Comparison of ENCODE assay signal across 24 cellular contexts in genomic region chr16:88531931-88532433, GRCh38. TPM values are rescaled to one million over a fixed set of nuclear protein-coding genes. Genes with fewer than 3 reads are reported as not detected.
DNase-seq lines count a peak whose midpoint lies in the region; ATAC-seq, FAIRE-seq and TF ChIP-seq lines count a peak whose summit lies in the region.
"Had no signal": no experiment of that assay in that cellular context is flagged by ENCODE, and none has a peak within 500 bp of the region (broad histone marks: within the 10 kb centered on the region; RNA-seq: fewer than 3 reads in every experiment).

No MANE protein-coding gene starts in this region.

- no peak overlapping the region for H2BK120ac ChIP-seq in H9 (ENCODE audit: low read depth, low read length, poor library complexity, severe bottlenecking)

- no TSS peak for BruUV-seq in HepG2 (replicated peaks; lab: Mats Ljungman, UMichigan)

- no peak overlapping the region for H2BK12ac ChIP-seq in H9 (ENCODE audit: insufficient read length, low read depth, low read length)

- H3K9ac ChIP-seq in H9 (ENCODE audit: extremely low read depth, insufficient read length, low read length) (no peak overlapping the region), HepG2 (ENCODE audit: insufficient read depth, low read depth, low read length) (no peak overlapping the region)
- H3K9ac ChIP-seq: neural progenitor cell had no signal

- no peak for FAIRE-seq in HepG2 (lab: Jason Lieb, UNC)
- FAIRE-seq in urothelium cell line (lab: Jason Lieb, UNC): no peak
- FAIRE-seq: D721Med, frontal cortex, HTR-8/SVneo had no signal

- H3K27me3 ChIP-seq in left ventricle myocardium inferior (ENCODE audit: low read depth) (no peaks in the 10 kb centered on the region), H9 (ENCODE audit: insufficient read depth, low read length) (no peaks in the 10 kb centered on the region), HepG2 (ENCODE audit: control insufficient read depth in 1 of 2, insufficient read depth in 2 of 2, low read length in 2 of 2) (no peaks in the 10 kb centered on the region)
- H3K27me3 ChIP-seq: ascending aorta, neural progenitor cell, transverse colon had no signal

- H3T11ph ChIP-seq in H9 (ENCODE audit: low read length): no peak overlapping the region

- H3K4ac ChIP-seq in H9 (ENCODE audit: low read depth, low read length): no peak overlapping the region

- H2AFZ ChIP-seq in H9 (ENCODE audit: low read length) (no peak overlapping the region), HepG2 (ENCODE audit: low read length) (no peak overlapping the region)
- H2AFZ ChIP-seq: neural progenitor cell had no signal

- no peak overlapping the region for H2BK5ac ChIP-seq in H9 (ENCODE audit: insufficient read length, low read length)

- peak overlapping the region; percentile 14 to 50; a peak in 2 of 5 replicates for H3K4me3 Mint-ChIP-seq in H9
- H3K4me3 Mint-ChIP-seq in stimulated activated naive B cell treated with anti-CD40 and anti-IgM and Interleukin-4, amounts not matched to agents 10 μg/mL and 1 μg/mL and 100 μg/mL, for 72 hours: peak overlapping the region in 1 of 2 donors; percentile 17
- H3K4me3 Mint-ChIP-seq: activated CD4-positive, alpha-beta T cell treated with anti-CD3 and anti-CD28 coated beads, Interleukin-2, amount 10 ng/mL, durations not matched to agents 24 days and 14 days; activated CD8-positive, alpha-beta memory T cell treated with anti-CD3 and anti-CD28 coated beads, Interleukin-2, amount 10 ng/mL, durations not matched to agents 7 days and 5 days; activated naive CD8-positive, alpha-beta T cell; neural progenitor cell had no signal

- H3K27ac ChIP-seq in left ventricle myocardium inferior (replicated peaks) (no peak overlapping the region), H9 (ENCODE audit: insufficient read length, low read depth, low read length) (no peak overlapping the region), HepG2 (ENCODE audit: extremely low read length, insufficient read depth, low read length) (no peak overlapping the region)
- H3K27ac ChIP-seq: ascending aorta, neural progenitor cell, VCaP had no signal

- H3K4me3 ChIP-seq in left ventricle myocardium inferior (no peak overlapping the region), HepG2 (replicated peaks in 1 of 3; ENCODE audit: insufficient read depth in 1 of 3, low read depth in 2 of 3, low read length in 3 of 3) (no peak overlapping the region)
- H3K4me3 ChIP-seq: ascending aorta, neural progenitor cell, transverse colon had no signal

- H3K14ac ChIP-seq in H9 (ENCODE audit: insufficient read depth, low read length): no peak overlapping the region

- no peak overlapping the region for H2BK15ac ChIP-seq in H9 (ENCODE audit: low read depth, low read length)

- no peak overlapping the region for H2AK5ac ChIP-seq in H9 (ENCODE audit: insufficient read length, low read length)

- POLR2A ChIA-PET in HepG2 (lab: Yijun Ruan, JAX): no interaction called here

- TF ChIP-seq POLR2A in HepG2 (IDR thresholded peaks at IDR 0.05; ENCODE audit: insufficient read depth in 1 of 2, low read depth in 2 of 2, low read length in 2 of 2): 0 out of 4 replicates have a peak, but pooled peaks of 1 of the 2 experiments have one; percentile 1

- TF ChIP-seq EP300 in HepG2 (IDR thresholded peaks at IDR 0.05; ENCODE audit: low read depth in 2 of 2, low read length in 2 of 2) (no peak), HepG2 (CRISPR knock-in tag; IDR thresholded peaks at IDR 0.05; ENCODE audit: borderline replicate concordance) (no peak)

- no peak overlapping the region for H3K4me2 ChIP-seq in H9 (ENCODE audit: insufficient read depth, insufficient read length, low read length)
- no peak overlapping the region for H3K4me2 ChIP-seq in HepG2 (ENCODE audit: low read depth, low read length)

- H3K4me1 ChIP-seq in left ventricle myocardium inferior (peaks cover 40% of the 10 kb centered on the region), H9 (ENCODE audit: insufficient read depth, low read length) (no peaks in the 10 kb centered on the region), HepG2 (ENCODE audit: insufficient read depth, low read length) (peaks cover 16% of the 10 kb centered on the region)

- peak; percentile 45 for DNase-seq in Right ventricle myocardium inferior (ENCODE audit: missing footprints)
- no peak for DNase-seq in left ventricle myocardium inferior
- no peak for DNase-seq in H9
- DNase-seq in HepG2 (ENCODE audit: low spot score): no peak
- DNase-seq in stimulated activated naive B cell treated with anti-CD40 and anti-IgM and Interleukin-4, amounts not matched to agents 10 μg/mL and 1 μg/mL and 100 μg/mL, for 72 hours: no peak
- DNase-seq in UCSD-AML1 (lab: John Stamatoyannopoulos, UW; ENCODE audit: unreplicated experiment): no peak
- no peak for DNase-seq in urothelium cell line (ENCODE audit: low spot score)
- DNase-seq: activated CD4-positive, alpha-beta T cell treated with anti-CD3 and anti-CD28 coated beads, Interleukin-2, amount 10 ng/mL, durations not matched to agents 24 days and 14 days; activated CD8-positive, alpha-beta memory T cell treated with anti-CD3 and anti-CD28 coated beads, Interleukin-2, amount 10 ng/mL, durations not matched to agents 7 days and 5 days; KG1; kidney glomerular epithelial cell; MM.1S; NCI-H1417 treated with DMSO at 0.1 percent for 48 hours; NCI-H2081; NCI-H446 treated with DMSO at 0.1 percent for 48 hours; transverse colon had no signal

- H3K4me1 Mint-ChIP-seq in H9: peaks cover 2 to 14% of the 10 kb centered on the region in 2 experiments; a peak in 3 of 4 replicates
- peaks cover 10 to 14% of the 10 kb centered on the region in 2 donors for H3K4me1 Mint-ChIP-seq in stimulated activated naive B cell treated with anti-CD40 and anti-IgM and Interleukin-4, amounts not matched to agents 10 μg/mL and 1 μg/mL and 100 μg/mL, for 72 hours

- no peak overlapping the region for H2BK20ac ChIP-seq in H9 (ENCODE audit: low read depth, low read length, poor library complexity, severe bottlenecking)

- no peak for ATAC-seq in Right ventricle myocardium inferior
- no peak for ATAC-seq in HepG2
- ATAC-seq in stimulated activated naive B cell treated with anti-CD40 and anti-IgM and Interleukin-4, amounts not matched to agents 10 μg/mL and 1 μg/mL and 100 μg/mL, for 72 hours (replicated peaks): no peak
- ATAC-seq in GM21786 (IDR thresholded peaks at IDR 0.05; ENCODE audit: unreplicated experiment): no peak
- ATAC-seq: activated CD8-positive, alpha-beta memory T cell treated with anti-CD3 and anti-CD28 coated beads, Interleukin-2, amount 10 ng/mL, durations not matched to agents 7 days and 5 days had no signal

- H4K5ac ChIP-seq in H9 (ENCODE audit: insufficient read length, low read depth, low read length): no peak overlapping the region

- H3K27me3 Mint-ChIP-seq in H9 (ENCODE audit: low read depth): peaks cover 6% of the 10 kb centered on the region
- H3K27me3 Mint-ChIP-seq in stimulated activated naive B cell treated with anti-CD40 and anti-IgM and Interleukin-4, amounts not matched to agents 10 μg/mL and 1 μg/mL and 100 μg/mL, for 72 hours: no peaks in the 10 kb centered on the region
- H3K27me3 Mint-ChIP-seq: activated CD4-positive, alpha-beta T cell treated with anti-CD3 and anti-CD28 coated beads, Interleukin-2, amount 10 ng/mL, durations not matched to agents 24 days and 14 days; activated CD8-positive, alpha-beta memory T cell treated with anti-CD3 and anti-CD28 coated beads, Interleukin-2, amount 10 ng/mL, durations not matched to agents 7 days and 5 days; activated naive CD8-positive, alpha-beta T cell had no signal

- no peaks in the 10 kb centered on the region for H4K20me1 ChIP-seq in H9 (ENCODE audit: control insufficient read depth, insufficient read depth, insufficient read length)
- no peaks in the 10 kb centered on the region; the same call in 1 of the 2 replicates for H4K20me1 ChIP-seq in HepG2 (ENCODE audit: insufficient read depth, low read length)

- peaks cover 7% of the 10 kb centered on the region for H3K23me2 ChIP-seq in H9 (ENCODE audit: insufficient read length, low read depth, low read length, poor library complexity, severe bottlenecking)

- H3K27ac Mint-ChIP-seq in H9: no peak overlapping the region
- H3K27ac Mint-ChIP-seq in stimulated activated naive B cell treated with anti-CD40 and anti-IgM and Interleukin-4, amounts not matched to agents 10 μg/mL and 1 μg/mL and 100 μg/mL, for 72 hours: peak overlapping the region; percentile 59
- H3K27ac Mint-ChIP-seq: activated CD4-positive, alpha-beta T cell treated with anti-CD3 and anti-CD28 coated beads, Interleukin-2, amount 10 ng/mL, durations not matched to agents 24 days and 14 days; activated CD8-positive, alpha-beta memory T cell treated with anti-CD3 and anti-CD28 coated beads, Interleukin-2, amount 10 ng/mL, durations not matched to agents 7 days and 5 days; neural progenitor cell had no signal

- no peaks in the 10 kb centered on the region for H3K79me1 ChIP-seq in H9 (ENCODE audit: insufficient read depth, low read depth, low read length, poor library complexity, severe bottlenecking)

- H3K56ac ChIP-seq in H9 (ENCODE audit: insufficient read length, low read depth, low read length): no peak overlapping the region

- intact Hi-C loops in Right ventricle myocardium inferior (cut with DNase I) (no loop called here), left ventricle myocardium inferior (cut with micrococcal nuclease) (no loop called here), HepG2 (cut with micrococcal nuclease; ENCODE audit: unreplicated experiment) (no loop called here)

- H4K91ac ChIP-seq in H9 (ENCODE audit: insufficient read length, low read depth, low read length): no peak overlapping the region

- peaks cover 4 to 21% (median 12%) of the 10 kb centered on the region in 3 experiments; a peak in 6 of 7 replicates for H3K36me3 Mint-ChIP-seq in H9 (ENCODE audit: insufficient read depth in 1 of 3, low read depth in 3 of 3)
- H3K36me3 Mint-ChIP-seq in stimulated activated naive B cell treated with anti-CD40 and anti-IgM and Interleukin-4, amounts not matched to agents 10 μg/mL and 1 μg/mL and 100 μg/mL, for 72 hours: peaks cover 25 to 33% of the 10 kb centered on the region in 2 donors
- H3K36me3 Mint-ChIP-seq: activated CD8-positive, alpha-beta memory T cell treated with anti-CD3 and anti-CD28 coated beads, Interleukin-2, amount 10 ng/mL, durations not matched to agents 7 days and 5 days; activated naive CD8-positive, alpha-beta T cell had no signal

- H3K23ac ChIP-seq in H9 (ENCODE audit: insufficient read length, low read depth, low read length): no peak overlapping the region

- H3K9me3 ChIP-seq in left ventricle myocardium inferior (replicated peaks) (no peaks in the 10 kb centered on the region), H9 (ENCODE audit: control insufficient read depth, low read depth, low read length) (no peaks in the 10 kb centered on the region), HepG2 (ENCODE audit: low read length) (no peaks in the 10 kb centered on the region)
- H3K9me3 ChIP-seq: ascending aorta, transverse colon had no signal

- in situ Hi-C loops in HepG2 (cut with HindIII; ENCODE audit: extremely low pct_ligation_motif_present, low pct_unique_long_range_greater_than_20kb): no loop called here

- H3K79me2 ChIP-seq in H9 (ENCODE audit: insufficient read depth, low read length) (no peaks in the 10 kb centered on the region), HepG2 (ENCODE audit: insufficient read depth, low read length) (no peaks in the 10 kb centered on the region)

- WGBS in H9 (ENCODE audit: extremely low coverage, insufficient read length, low lambda C conversion rate): no CpG with 5 or more reads among the region's 34 CpGs
- 97% methylated on average over 31 of the region's 34 CpGs for WGBS in HepG2 (ENCODE audit: low lambda C conversion rate)

- no peaks in the 10 kb centered on the region for H3K36me3 ChIP-seq in left ventricle myocardium inferior
- peaks cover 20 to 26% of the 10 kb centered on the region in 2 experiments; a peak in 4 of 5 replicates for H3K36me3 ChIP-seq in HepG2 (replicated peaks in 1 of 2; ENCODE audit: control insufficient read depth in 1 of 2, insufficient read depth in 2 of 2, low read length in 2 of 2)
- H3K36me3 ChIP-seq: ascending aorta, neural progenitor cell, transverse colon had no signal

- no peak for TF ChIP-seq RAD21 in HepG2 (CRISPR knock-in tag; IDR thresholded peaks at IDR 0.05)

- H3K9me3 Mint-ChIP-seq in H9: no peaks in the 10 kb centered on the region
- H3K9me3 Mint-ChIP-seq in stimulated activated naive B cell treated with anti-CD40 and anti-IgM and Interleukin-4, amounts not matched to agents 10 μg/mL and 1 μg/mL and 100 μg/mL, for 72 hours: no peaks in the 10 kb centered on the region
- H3K9me3 Mint-ChIP-seq: activated CD4-positive, alpha-beta T cell treated with anti-CD3 and anti-CD28 coated beads, Interleukin-2, amount 10 ng/mL, durations not matched to agents 24 days and 14 days; neural progenitor cell had no signal

- H4K8ac ChIP-seq in H9 (replicated peaks; ENCODE audit: insufficient read length, low read depth, low read length): no peak overlapping the region

- CTCF ChIA-PET in HepG2 (lab: Yijun Ruan, JAX; ENCODE audit: low intra/inter-chr PET ratio, low total read pairs): interaction anchor here (1.3 kb wide), 1 partner anchor 89 kb away, joined by 3 read pairs; no protein-coding TSS in a partner anchor

- H3K18ac ChIP-seq in H9 (ENCODE audit: insufficient read length, low read depth, low read length): no peak overlapping the region

- TF ChIP-seq CTCF in left ventricle myocardium inferior (IDR thresholded peaks at IDR 0.05; ENCODE audit: borderline replicate concordance) (no peak), H9 (conservative IDR thresholded peaks at IDR 0.05) (no peak), HepG2 (CRISPR knock-in tag; IDR thresholded peaks at IDR 0.05) (no peak)

RNA-seq across cellular contexts. Expression of gene ZC3H18, which starts 38.2 kb away (rescaled TPM):
- 23.9 TPM for total RNA-seq in Right ventricle myocardium inferior
- 21.3 TPM for total RNA-seq in left ventricle myocardium inferior
- 69.7 and 78.2 TPM in 2 replicates for total RNA-seq in H9 (2021)
- 19.7 and 27.4 TPM in 2 replicates for total RNA-seq in HepG2 (2016; rRNA removed; fragmentation: Illumina TruSeq; extraction: Trizol)
- total RNA-seq in HepG2 (2016; cell fraction: cytosol; rRNA removed; fragmentation: Illumina TruSeq; extraction: Trizol; ENCODE audit: low read depth): 19.4 and 24.7 TPM in 2 replicates
- 14.3 and 27.1 TPM in 2 replicates for total RNA-seq in HepG2 (2016; cell fraction: insoluble cytoplasmic fraction; rRNA removed; fragmentation: Illumina TruSeq; extraction: Trizol)
- 13.2 and 13.7 TPM in 2 replicates for total RNA-seq in HepG2 (2016; cell fraction: membrane; rRNA removed; fragmentation: Illumina TruSeq; extraction: Trizol)
- 23.0 and 25.0 TPM in 2 replicates for total RNA-seq in HepG2 (2016; cell fraction: nucleus; rRNA removed; fragmentation: Illumina TruSeq; extraction: Trizol)
- polyA plus RNA-seq in HepG2 (2011; rRNA removed): 11.2 and 12.7 TPM in 2 replicates
- polyA plus RNA-seq in HepG2 (2011; cell fraction: cytosol; rRNA removed): 5.1 and 6.6 TPM in 2 replicates
- 52.8 and 62.1 TPM in 2 replicates for polyA plus RNA-seq in HepG2 (2011; cell fraction: nucleus; rRNA removed)
- 25.6 and 26.4 TPM in 2 replicates for polyA plus RNA-seq in HepG2 (2012)
- 2.5 and 2.8 TPM in 2 replicates for polyA plus RNA-seq in HepG2 (2016; cell fraction: cytosol; fragmentation: Illumina TruSeq; extraction: Trizol; ENCODE audit: low read depth)
- polyA plus RNA-seq in HepG2 (2016; cell fraction: insoluble cytoplasmic fraction; fragmentation: Illumina TruSeq; extraction: Trizol; ENCODE audit: low read depth): 25.5 and 39.1 TPM in 2 replicates
- polyA plus RNA-seq in HepG2 (2016; cell fraction: membrane; fragmentation: Illumina TruSeq; extraction: Trizol; ENCODE audit: low read depth): 6.0 and 7.1 TPM in 2 replicates
- 81.5 and 103 TPM in 2 replicates for polyA plus RNA-seq in HepG2 (2016; cell fraction: nucleus; fragmentation: Illumina TruSeq; extraction: Trizol; ENCODE audit: insufficient read depth, low read depth)
- polyA minus RNA-seq in HepG2 (2011; rRNA and poly(A)+ RNA removed; ENCODE audit: low replicate concordance): 8.7 and 11.6 TPM in 2 replicates
- 9.7 and 11.0 TPM in 2 replicates for polyA minus RNA-seq in HepG2 (2011; cell fraction: cytosol; rRNA and poly(A)+ RNA removed)
- 21.3 and 25.5 TPM in 2 replicates for polyA minus RNA-seq in HepG2 (2011; cell fraction: nucleus; rRNA and poly(A)+ RNA removed)
